ENCODE assay signal across 8 cellular contexts in genomic region chr17:1643293-1643998, GRCh38. TPM values are rescaled to one million over a fixed set of nuclear protein-coding genes. Genes with fewer than 3 reads are reported as not detected.
DNase-seq lines count a peak whose midpoint lies in the region; ATAC-seq, FAIRE-seq and TF ChIP-seq lines count a peak whose summit lies in the region.

No MANE protein-coding gene starts in this region.

- POLR2A ChIA-PET in HEK293T (lab: Yijun Ruan, JAX): no interaction called here

- H3K9ac ChIP-seq in colonic mucosa (ENCODE audit: low read depth in 2 of 2, low read length in 2 of 2): peak overlapping the region; percentile 78 to 84
- H3K9ac ChIP-seq in stomach smooth muscle (ENCODE audit: low read length in 2 of 2): no peak overlapping the region

- DNase-seq in HEK293T (ENCODE audit: extremely low spot score) (peak; percentile 73), colonic mucosa (peak; percentile 83), lung (ENCODE audit: low spot score) (peak; percentile 76), HTR-8/SVneo (ENCODE audit: insufficient read length, low spot score) (no peak), globus pallidus (ENCODE audit: low spot score) (no peak)
- DNase-seq in activated CD4-positive, CD25-positive, alpha-beta regulatory T cell (lab: John Stamatoyannopoulos, UW): peak; percentile 31 to 61 (median 52)

- no peak for FAIRE-seq in HTR-8/SVneo (lab: Jason Lieb, UNC)

- no peaks in the 10 kb centered on the region for H3K27me3 ChIP-seq in colonic mucosa
- no peaks in the 10 kb centered on the region for H3K27me3 ChIP-seq in lung (ENCODE audit: control insufficient read depth, insufficient read depth)
- H3K27me3 ChIP-seq in stomach smooth muscle (ENCODE audit: control insufficient read depth in 1 of 2, insufficient read depth in 2 of 2, low read length in 2 of 2): no peaks in the 10 kb centered on the region

- 1 to 3% methylated on average over 75 to 88 of the region's 90 CpGs for WGBS in lung, 2 donors

- CTCF ChIA-PET in HEK293T (lab: Yijun Ruan, JAX): no interaction called here

- peak; percentile 21 for ATAC-seq in lung (ENCODE audit: insufficient read depth, low FRiP score)

- intact Hi-C loops in colonic mucosa (cut with DNase I): no loop called here

- H3K9me3 ChIP-seq in colonic mucosa: no peaks in the 10 kb centered on the region
- no peaks in the 10 kb centered on the region for H3K9me3 ChIP-seq in lung (ENCODE audit: control insufficient read depth in 2 of 2, insufficient read depth in 1 of 2, low read length in 1 of 2)
- no peaks in the 10 kb centered on the region for H3K9me3 ChIP-seq in stomach smooth muscle (ENCODE audit: control insufficient read depth in 2 of 2, low read length in 2 of 2)

- TF ChIP-seq CTCF in C4-2B (conservative IDR thresholded peaks at IDR 0.05) (peak; percentile 78), colonic mucosa (IDR thresholded peaks at IDR 0.05) (no peak), lung (IDR thresholded peaks at IDR 0.05; ENCODE audit: control extremely low read depth, extremely low read depth) (no peak)

- H3K36me3 ChIP-seq in colonic mucosa (no peaks in the 10 kb centered on the region), lung (ENCODE audit: control insufficient read depth in 2 of 2, insufficient read depth in 2 of 2, low read length in 2 of 2) (peaks cover 0 to 9% of the 10 kb centered on the region in 2 donors), stomach smooth muscle (ENCODE audit: control insufficient read depth in 2 of 2, insufficient read depth in 2 of 2, low read length in 2 of 2) (peaks cover 0 to 2% of the 10 kb centered on the region in 2 donors)

- H3K4me1 ChIP-seq in colonic mucosa (peaks cover 8% of the 10 kb centered on the region), lung (ENCODE audit: control insufficient read depth in 2 of 2, insufficient read depth in 2 of 2, low read length in 2 of 2) (peaks cover 0 to 20% of the 10 kb centered on the region in 2 donors), stomach smooth muscle (ENCODE audit: control insufficient read depth, insufficient read depth, low read length) (peaks cover 25% of the 10 kb centered on the region)

- peak overlapping the region; percentile 67 for H3K27ac ChIP-seq in C4-2B
- H3K27ac ChIP-seq in colonic mucosa: no peak overlapping the region
- peak overlapping the region; percentile 47 to 89 for H3K27ac ChIP-seq in lung (ENCODE audit: low read depth in 1 of 2, low read length in 1 of 2)
- no peak overlapping the region for H3K27ac ChIP-seq in stomach smooth muscle (ENCODE audit: low read length)

- H3K4me3 ChIP-seq in colonic mucosa (peak overlapping the region; percentile 38), lung (peak overlapping the region; percentile 29), stomach smooth muscle (ENCODE audit: low read length in 2 of 2) (peak overlapping the region; percentile 30 to 70)

TF ChIP-seq in HEK293T, 16 proteins besides CTCF, POLR2A, EP300 and RAD21:
- TF ChIP-seq LEF1 (IDR thresholded peaks at IDR 0.05; ENCODE audit: borderline replicate concordance) (no peak), ARNT (IDR thresholded peaks at IDR 0.05) (0 out of 2 replicates have a peak, but pooled peaks have one; percentile 5)

RNA-seq across cellular contexts. Expression of gene SCARF1, which starts 2.1 kb away (rescaled TPM):
- total RNA-seq in colonic mucosa: 1 to 10 TPM; 6.3 to 7.7 TPM
- 10 to 100 TPM; 34.2 to 39.7 TPM for total RNA-seq in lung
- polyA plus RNA-seq in lung: 10 to 100 TPM; 17.1 to 24.5 TPM

RNA-seq across cellular contexts. Expression of gene RILP, which starts 6.2 kb away (rescaled TPM):
- total RNA-seq in colonic mucosa: 10 to 100 TPM; 35.7 to 40.4 TPM
- 10 to 100 TPM; 25.0 to 46.3 TPM for total RNA-seq in lung
- 10 to 100 TPM; 23.1 to 39.8 TPM for polyA plus RNA-seq in lung

RNA-seq across cellular contexts. Expression of gene SLC43A2, which starts 14.8 kb away (rescaled TPM):
- total RNA-seq in colonic mucosa: 10 to 100 TPM; 29.3 to 38.7 TPM
- 10 to 100 TPM; 47.9 to 89.2 TPM for total RNA-seq in lung
- polyA plus RNA-seq in lung: 100 to 1,000 TPM in 1 of 2 donors, 10 to 100 TPM in 1; 27.0 to 125 TPM

RNA-seq across cellular contexts. Expression of gene PRPF8, which starts 41.2 kb away (rescaled TPM):
- total RNA-seq in colonic mucosa (100 to 1,000 TPM; 172 to 292 TPM), lung (100 to 1,000 TPM; 208 to 277 TPM)
- polyA plus RNA-seq in lung: 100 to 1,000 TPM in 1 of 2 donors, 10 to 100 TPM in 1; 97.2 to 114 TPM

Comparison
In these comparisons a context has a peak if more than half of its experiments do, and no peak if none do; other contexts are left out.
1. H3K27ac ChIP-seq: peak in C4-2B (single experiment) and lung (2 of 2); none in colonic mucosa (single experiment) and stomach smooth muscle (single experiment).
2. DNase-seq: peak in HEK293T (single experiment), activated CD4-positive, CD25-positive, alpha-beta regulatory T cell (4 of 4), colonic mucosa (single experiment) and lung (single experiment); none in HTR-8/SVneo (single experiment) and globus pallidus (single experiment).
3. H3K9ac ChIP-seq: peak in colonic mucosa (2 of 2); none in stomach smooth muscle (0 of 2).
4. RNA of gene SCARF1, which starts 2.1 kb away (total RNA-seq): 34.2 to 39.7 TPM in lung; 6.3 to 7.7 TPM in colonic mucosa; every median in the first group is over 4 times any median in the second.
5. Peak in every context shown above with its lines, with median percentiles within 50 percentile points of each other: H3K4me3 ChIP-seq.